18 cellular contexts compared by ENCODE assay signal in the genomic region with DNA sequence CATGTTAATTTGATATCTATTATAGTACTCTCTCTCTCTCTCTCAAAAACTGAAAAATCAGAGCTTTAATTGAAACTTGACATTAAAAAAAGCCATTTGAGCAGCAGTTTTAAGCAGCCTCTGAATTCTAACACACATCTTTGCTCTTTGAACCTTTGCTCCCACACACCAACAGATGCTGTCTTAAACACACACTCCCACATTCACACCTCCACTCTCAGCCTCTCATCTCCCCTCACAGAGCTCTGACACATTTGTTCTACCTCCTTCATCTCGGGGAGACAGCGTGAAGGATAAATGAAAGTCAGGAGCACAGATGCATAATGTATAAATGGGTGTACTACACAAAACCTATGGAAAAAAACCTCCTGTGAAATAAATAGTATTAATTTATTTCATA.
"Had no signal": no experiment of that assay in that cellular context is flagged by ENCODE, and none has a peak within 500 bp of the region (broad histone marks: within the 10 kb centered on the region; RNA-seq: fewer than 3 reads in every experiment).

No MANE protein-coding gene starts in this region.

- H3K27me3 Mint-ChIP-seq: dendritic cell treated with granulocyte-macrophage colony-stimulating factor and Interleukin-4, amounts not matched to agents 40 ng/mL and 50 ng/mL, for 4 days; effector memory CD8-positive, alpha-beta T cell; type B pancreatic cell had no signal

- H3K9ac ChIP-seq: neural progenitor cell had no signal

- H2AFZ ChIP-seq: neural progenitor cell had no signal

- H3K4me2 ChIP-seq: neural progenitor cell had no signal

- H3K9me3 ChIP-seq: ovary had no signal

- H3K4me1 Mint-ChIP-seq: activated naive CD8-positive, alpha-beta T cell treated with anti-CD3 and anti-CD28 coated beads, Interleukin-2, amount 10 ng/mL, durations not matched to agents 7 days and 5 days; T-helper 17 cell had no signal

- FAIRE-seq: frontal cortex had no signal

- H3K9me3 Mint-ChIP-seq: activated naive CD8-positive, alpha-beta T cell treated with anti-CD3 and anti-CD28 coated beads, Interleukin-2, amount 10 ng/mL, durations not matched to agents 7 days and 5 days; dendritic cell treated with granulocyte-macrophage colony-stimulating factor and Interleukin-4, amounts not matched to agents 40 ng/mL and 50 ng/mL, for 4 days; effector memory CD8-positive, alpha-beta T cell had no signal

- ATAC-seq: activated CD8-positive, alpha-beta memory T cell treated with anti-CD3 and anti-CD28 coated beads, Interleukin-2, amount 10 ng/mL, durations not matched to agents 7 days and 5 days; effector memory CD8-positive, alpha-beta T cell; heart right ventricle; left colon; T-helper 17 cell had no signal

- H3K27me3 ChIP-seq: heart right ventricle, neural progenitor cell, ovary had no signal

- DNase-seq: activated CD4-positive, alpha-beta T cell treated with anti-CD3 and anti-CD28 coated beads, Interleukin-2, amount 50 U/mL, for 1 hour; activated CD8-positive, alpha-beta memory T cell treated with anti-CD3 and anti-CD28 coated beads, Interleukin-2, amount 10 ng/mL, durations not matched to agents 7 days and 5 days; activated naive CD8-positive, alpha-beta T cell treated with anti-CD3 and anti-CD28 coated beads, Interleukin-2, amount 10 ng/mL, durations not matched to agents 7 days and 5 days; activated T-cell treated with anti-CD3 and anti-CD28 coated beads, Interleukin-2, amount 50 U/mL, for 1 hour; aorta; effector memory CD8-positive, alpha-beta T cell; heart right ventricle; left colon; ovary; stimulated activated CD4-positive, alpha-beta T cell treated with anti-CD3 and anti-CD28 coated beads, Interleukin-4, amount 100 ng/mL, for 1 hour; stimulated activated naive CD4-positive, alpha-beta T cell; T-helper 17 cell had no signal

- H3K36me3 Mint-ChIP-seq: mesothelial cell of epicardium, neural progenitor cell, type B pancreatic cell had no signal

- H3K4me3 ChIP-seq: heart right ventricle, lung, neural progenitor cell, ovary had no signal

- H3K27ac Mint-ChIP-seq: activated CD8-positive, alpha-beta memory T cell treated with anti-CD3 and anti-CD28 coated beads, Interleukin-2, amount 10 ng/mL, durations not matched to agents 7 days and 5 days; activated naive CD8-positive, alpha-beta T cell treated with anti-CD3 and anti-CD28 coated beads, Interleukin-2, amount 10 ng/mL, durations not matched to agents 7 days and 5 days; dendritic cell treated with granulocyte-macrophage colony-stimulating factor and Interleukin-4, amounts not matched to agents 40 ng/mL and 50 ng/mL, for 4 days; effector memory CD8-positive, alpha-beta T cell; mesothelial cell of epicardium; neural progenitor cell; T-helper 17 cell; type B pancreatic cell had no signal

- H3K27ac ChIP-seq: heart right ventricle, neural progenitor cell, ovary had no signal

- H3K4me3 Mint-ChIP-seq: activated CD8-positive, alpha-beta memory T cell treated with anti-CD3 and anti-CD28 coated beads, Interleukin-2, amount 10 ng/mL, durations not matched to agents 7 days and 5 days; activated naive CD8-positive, alpha-beta T cell treated with anti-CD3 and anti-CD28 coated beads, Interleukin-2, amount 10 ng/mL, durations not matched to agents 7 days and 5 days; dendritic cell treated with granulocyte-macrophage colony-stimulating factor and Interleukin-4, amounts not matched to agents 40 ng/mL and 50 ng/mL, for 4 days; effector memory CD8-positive, alpha-beta T cell; mesothelial cell of epicardium; neural progenitor cell; T-helper 17 cell; type B pancreatic cell had no signal

- H3K36me3 ChIP-seq: heart right ventricle, neural progenitor cell, ovary had no signal
